28 cellular contexts compared by ENCODE assay signal in genomic region chr2:220293966-220294365, GRCh38.
"Had no signal": no experiment of that assay in that cellular context is flagged by ENCODE, and none has a peak within 500 bp of the region (broad histone marks: within the 10 kb centered on the region; RNA-seq: fewer than 3 reads in every experiment).

No MANE protein-coding gene starts in this region.

- H3K4me2 ChIP-seq: smooth muscle cell had no signal

- DNase-seq: hypothalamus; immature natural killer cell; kidney; left colon; left lung; midbrain; mucosa of descending colon; naive thymus-derived CD4-positive, alpha-beta T cell; pancreas; posterior cingulate gyrus; psoas muscle; right lobe of liver; stimulated activated CD4-positive, alpha-beta T cell treated with anti-CD3 and anti-CD28 coated beads, Interleukin-1b, Interleukin-23, amount 100 ng/mL, for 48 hours; stimulated activated CD4-positive, alpha-beta T cell treated with anti-CD3 and anti-CD28 coated beads, Interleukin-2, amount 100 ng/mL, for 48 hours; stimulated activated CD4-positive, alpha-beta T cell treated with anti-CD3 and anti-CD28 coated beads, Interleukin-4, amount 100 ng/mL, for 4 hours; stimulated activated CD8-positive, alpha-beta memory T cell treated with anti-CD3 and anti-CD28 coated beads, Interleukin-4, amount 100 ng/mL, for 48 hours; stimulated activated naive CD4-positive, alpha-beta T cell treated with Interleukin-2 at 50 U/mL for 16 hours; stimulated activated naive CD8-positive, alpha-beta T cell treated with anti-CD3 and anti-CD28 coated beads, Interleukin-15, amount 100 ng/mL, for 72 hours; substantia nigra; upper lobe of left lung had no signal

- H3K36me3 ChIP-seq: left lung, pancreas, right atrium auricular region, right lobe of liver, tibial nerve, upper lobe of left lung, vagina had no signal

- H3K4me3 ChIP-seq: left lung, lung, mucosa of descending colon, pancreas, psoas muscle, right atrium auricular region, right lobe of liver, smooth muscle cell, tibial nerve, upper lobe of left lung, vagina had no signal

- H3K27ac ChIP-seq: left lung, pancreas, psoas muscle, right atrium auricular region, right lobe of liver, tibial nerve, upper lobe of left lung, vagina had no signal

- H3K4me1 ChIP-seq: left lung, pancreas, psoas muscle, right atrium auricular region, right lobe of liver, tibial nerve, upper lobe of left lung, vagina had no signal

- FAIRE-seq: islet of Langerhans, kidney, pancreas had no signal

- ATAC-seq: left colon; left lung; mucosa of descending colon; naive thymus-derived CD4-positive, alpha-beta T cell; natural killer cell treated with Interleukin-12 subunit alpha and Interleukin-12 subunit beta and Interleukin-15 and Interleukin-18, amount 100 ng/mL, for 72 hours; pancreas; psoas muscle; right lobe of liver; stimulated activated memory B cell treated with anti-CD40 and anti-IgM and Interleukin-4, amounts not matched to agents 10 μg/mL and 1 μg/mL and 100 μg/mL, for 72 hours; stimulated activated naive CD8-positive, alpha-beta T cell treated with anti-CD3 and anti-CD28 coated beads, Interleukin-15, amount 100 ng/mL, for 72 hours had no signal

- H3K27me3 ChIP-seq: left lung, pancreas, right atrium auricular region, right lobe of liver, tibial nerve, upper lobe of left lung, vagina had no signal

- H3K9me3 ChIP-seq: mucosa of descending colon, pancreas, psoas muscle, right lobe of liver, upper lobe of left lung, vagina had no signal
